Comparison of ENCODE assay signal across 15 cellular contexts in the genomic region with DNA sequence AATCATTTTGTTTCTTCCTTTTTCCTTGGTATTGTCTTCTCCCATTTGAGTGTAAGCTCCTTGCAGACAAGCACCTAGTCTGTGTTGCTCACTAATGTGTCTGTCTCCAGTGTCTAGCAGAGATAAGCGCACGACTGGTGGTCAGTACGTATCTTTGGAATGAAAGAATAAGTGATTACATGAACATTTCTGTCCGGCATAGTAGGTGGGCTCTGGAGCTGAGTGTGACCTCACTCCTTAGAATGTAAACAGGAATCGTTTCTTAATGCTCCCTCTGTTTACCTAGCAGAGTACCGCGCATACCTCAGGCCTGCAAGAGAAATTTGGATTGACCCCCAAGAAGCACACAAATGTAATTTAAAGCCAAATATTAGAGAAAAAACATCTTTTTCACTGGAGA.
DNase-seq lines count a peak whose midpoint lies in the region; ATAC-seq, FAIRE-seq and TF ChIP-seq lines count a peak whose summit lies in the region.
"Had no signal": no experiment of that assay in that cellular context is flagged by ENCODE, and none has a peak within 500 bp of the region (broad histone marks: within the 10 kb centered on the region; RNA-seq: fewer than 3 reads in every experiment).

No MANE protein-coding gene starts in this region.

- TF ChIP-seq CTCF in A549 (IDR thresholded peaks at IDR 0.05) (no peak), WERI-Rb-1 (IDR thresholded peaks at IDR 0.05; ENCODE audit: low read depth, low read length) (no peak)

- H3K9me3 ChIP-seq in A549: no peaks in the 10 kb centered on the region
- H3K9me3 ChIP-seq in WERI-Rb-1 (ENCODE audit: severe bottlenecking): no peaks in the 10 kb centered on the region
- no peaks in the 10 kb centered on the region for H3K9me3 ChIP-seq in skeletal muscle tissue (ENCODE audit: control insufficient read depth in 3 of 3, low read length in 3 of 3)
- H3K9me3 ChIP-seq: Caco-2 had no signal

- 81% methylated on average over 7 of the region's 7 CpGs for WGBS in A549 (ENCODE audit: missing lambda C conversion rate)

- no peak for TF ChIP-seq POLR2A in A549 (IDR thresholded peaks at IDR 0.05; ENCODE audit: low read length)

- peak overlapping the region; percentile 55; the same call in 2 of the 3 replicates for H3K4me2 ChIP-seq in A549

- POLR2A ChIA-PET in A549 (lab: Yijun Ruan, JAX): no interaction called here

- no peak for TF ChIP-seq RAD21 in A549 (conservative IDR thresholded peaks at IDR 0.05 in 1 of 2, IDR thresholded peaks at IDR 0.05 in 1 of 2)

- H3K4me1 ChIP-seq in A549: peaks cover 71% of the 10 kb centered on the region
- H3K4me1 ChIP-seq in skeletal muscle tissue (ENCODE audit: control insufficient read depth in 3 of 3, insufficient read depth in 3 of 3, low read length in 3 of 3): peaks cover 48 to 62% (median 52%) of the 10 kb centered on the region in 3 donors

- no peak overlapping the region for H3K4me3 ChIP-seq in A549
- no peak overlapping the region for H3K4me3 ChIP-seq in WERI-Rb-1 (ENCODE audit: low read depth, low read length)
- no peak overlapping the region for H3K4me3 ChIP-seq in skeletal muscle tissue (ENCODE audit: low read length in 3 of 3)
- H3K4me3 ChIP-seq: lung had no signal

- ATAC-seq in A549 (no peak), HG02870 (IDR thresholded peaks at IDR 0.05; ENCODE audit: unreplicated experiment) (no peak), GM21717 (IDR thresholded peaks at IDR 0.05; ENCODE audit: unreplicated experiment) (no peak)

- H3K9ac ChIP-seq in skeletal muscle tissue (ENCODE audit: low read depth in 1 of 3, low read length in 3 of 3): no peak overlapping the region

- CTCF ChIA-PET in A549 (lab: Yijun Ruan, JAX): no interaction called here

- H3K27ac ChIP-seq in A549: peak overlapping the region; percentile 50 to 62; a peak in 3 of 6 replicates
- H3K27ac ChIP-seq in WERI-Rb-1: peak overlapping the region; percentile 83
- peak overlapping the region; percentile 80 for H3K27ac ChIP-seq in skeletal muscle tissue (ENCODE audit: low read depth, low read length)

- H3K36me3 ChIP-seq in WERI-Rb-1: no peaks in the 10 kb centered on the region
- no peaks in the 10 kb centered on the region for H3K36me3 ChIP-seq in skeletal muscle tissue (ENCODE audit: control insufficient read depth in 3 of 3, insufficient read depth in 3 of 3, low read length in 3 of 3)

- H3K27me3 ChIP-seq in WERI-Rb-1 (ENCODE audit: insufficient read depth, low read depth, severe bottlenecking) (no peaks in the 10 kb centered on the region), skeletal muscle tissue (ENCODE audit: control insufficient read depth in 3 of 3, insufficient read depth in 3 of 3, low read length in 3 of 3) (no peaks in the 10 kb centered on the region)

- no peak for TF ChIP-seq EP300 in A549 (IDR thresholded peaks at IDR 0.05)

- no peak for FAIRE-seq in A549 (lab: Jason Lieb, UNC)
- FAIRE-seq: G401.6, GM12891, urothelium cell line had no signal

- no peak for DNase-seq in A549 (ENCODE audit: low read depth in 1 of 2, low spot score in 1 of 2)
- DNase-seq in WERI-Rb-1: no peak
- DNase-seq in iris pigment epithelial cell (ENCODE audit: low read depth): peak; percentile 83
- no peak for DNase-seq in SKM-1 (lab: John Stamatoyannopoulos, UW; ENCODE audit: unreplicated experiment)
- no peak for DNase-seq in OCI-M1 (lab: John Stamatoyannopoulos, UW)
- DNase-seq: Caco-2; H9; stimulated activated CD4-positive, alpha-beta T cell treated with anti-CD3 and anti-CD28 coated beads, Interleukin-4, amount 100 ng/mL, for 24 hours had no signal

TF ChIP-seq in A549, 52 proteins besides CTCF, POLR2A, EP300 and RAD21:
- TF ChIP-seq MAZ (IDR thresholded peaks at IDR 0.05; ENCODE audit: borderline replicate concordance, low read depth, low read length) (no peak), BHLHE40 (IDR thresholded peaks at IDR 0.05; ENCODE audit: low read depth, low read length) (no peak), NFE2L2 (conservative IDR thresholded peaks at IDR 0.05; ENCODE audit: low read length) (no peak), NR3C1 (IDR thresholded peaks at IDR 0.05) (no peak), RNF2 (IDR thresholded peaks at IDR 0.05; ENCODE audit: borderline replicate concordance, low read depth) (no peak), HOXB5 (CRISPR knock-in tag; IDR thresholded peaks at IDR 0.05) (no peak), EHMT2 (IDR thresholded peaks at IDR 0.05; ENCODE audit: low read depth) (no peak), RARB (CRISPR knock-in tag; IDR thresholded peaks at IDR 0.05) (no peak), NPAS2 (CRISPR knock-in tag; IDR thresholded peaks at IDR 0.05; ENCODE audit: borderline replicate concordance) (no peak), CHD2 (IDR thresholded peaks at IDR 0.05; ENCODE audit: low read length, partially characterized antibody) (no peak), GATA3 (IDR thresholded peaks at IDR 0.05; ENCODE audit: borderline replicate concordance) (no peak), FOXS1 (CRISPR knock-in tag; IDR thresholded peaks at IDR 0.05) (no peak)
- TF ChIP-seq, protein P1, sequence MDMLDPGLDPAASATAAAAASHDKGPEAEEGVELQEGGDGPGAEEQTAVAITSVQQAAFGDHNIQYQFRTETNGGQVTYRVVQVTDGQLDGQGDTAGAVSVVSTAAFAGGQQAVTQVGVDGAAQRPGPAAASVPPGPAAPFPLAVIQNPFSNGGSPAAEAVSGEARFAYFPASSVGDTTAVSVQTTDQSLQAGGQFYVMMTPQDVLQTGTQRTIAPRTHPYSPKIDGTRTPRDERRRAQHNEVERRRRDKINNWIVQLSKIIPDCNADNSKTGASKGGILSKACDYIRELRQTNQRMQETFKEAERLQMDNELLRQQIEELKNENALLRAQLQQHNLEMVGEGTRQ (IDR thresholded peaks at IDR 0.05): no peak
- TF ChIP-seq, protein P2, sequence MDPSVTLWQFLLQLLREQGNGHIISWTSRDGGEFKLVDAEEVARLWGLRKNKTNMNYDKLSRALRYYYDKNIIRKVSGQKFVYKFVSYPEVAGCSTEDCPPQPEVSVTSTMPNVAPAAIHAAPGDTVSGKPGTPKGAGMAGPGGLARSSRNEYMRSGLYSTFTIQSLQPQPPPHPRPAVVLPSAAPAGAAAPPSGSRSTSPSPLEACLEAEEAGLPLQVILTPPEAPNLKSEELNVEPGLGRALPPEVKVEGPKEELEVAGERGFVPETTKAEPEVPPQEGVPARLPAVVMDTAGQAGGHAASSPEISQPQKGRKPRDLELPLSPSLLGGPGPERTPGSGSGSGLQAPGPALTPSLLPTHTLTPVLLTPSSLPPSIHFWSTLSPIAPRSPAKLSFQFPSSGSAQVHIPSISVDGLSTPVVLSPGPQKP (IDR thresholded peaks at IDR 0.05; ENCODE audit: low read depth, low read length): no peak
